In the genomic region with DNA sequence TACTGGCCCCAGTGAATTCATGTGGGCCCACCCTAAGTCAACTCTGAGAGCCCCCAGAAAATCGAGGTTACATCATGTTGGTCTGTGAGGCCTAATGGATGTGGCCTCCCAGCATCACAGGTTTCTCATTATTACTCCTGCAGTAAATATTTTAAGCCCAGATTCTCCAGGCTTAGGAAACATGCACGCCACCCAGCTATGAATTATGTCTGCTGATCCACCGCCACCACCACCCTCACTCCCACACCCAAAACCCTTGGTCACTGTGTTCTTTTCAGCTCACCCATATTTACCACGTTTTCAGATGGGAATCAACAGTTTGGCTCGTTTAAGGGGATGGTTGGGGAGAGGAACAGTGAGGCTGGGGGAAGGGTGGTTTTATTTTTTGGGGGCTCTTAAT, we compare ENCODE assay signal across 8 cellular contexts.
A peak's percentile ranks its signal among the peaks of the same experiment; 100 is the strongest.
DNase-seq lines count a peak whose midpoint lies in the region; ATAC-seq and TF ChIP-seq lines count a peak whose summit lies in the region.

No MANE protein-coding gene starts in this region.

- H3K9me3 ChIP-seq in mammary epithelial cell (replicated peaks; ENCODE audit: insufficient read depth, low read length) (no peaks in the 10 kb centered on the region), endodermal cell (ENCODE audit: control insufficient read depth, low read length) (no peaks in the 10 kb centered on the region)

- H3K9me3 Mint-ChIP-seq in MCF 10A (ENCODE audit: unreplicated experiment), result no peaks in the 10 kb centered on the region
- H3K9me3 Mint-ChIP-seq in endodermal cell, result no peaks in the 10 kb centered on the region

- H2AFZ ChIP-seq in mammary epithelial cell (ENCODE audit: low read depth, low read length), result no peak overlapping the region

- dilution Hi-C loops in mammary epithelial cell (cut with HindIII; ENCODE audit: low sequenced_read_pairs), result no loop called here

- no peak for TF ChIP-seq CTCF in MCF 10A (IDR thresholded peaks at IDR 0.05; ENCODE audit: unreplicated experiment)
- no peak for TF ChIP-seq CTCF in mammary epithelial cell (conservative IDR thresholded peaks at IDR 0.05 in 1 of 2, IDR thresholded peaks at IDR 0.05 in 1 of 2; ENCODE audit: extremely low read depth in 1 of 2, insufficient read depth in 1 of 2, low read depth in 1 of 2, low read length in 2 of 2)
- no peak for TF ChIP-seq CTCF in endodermal cell (conservative IDR thresholded peaks at IDR 0.05)

- no peak overlapping the region for H3K4me3 Mint-ChIP-seq in MCF 10A (ENCODE audit: unreplicated experiment)
- no peak overlapping the region for H3K4me3 Mint-ChIP-seq in endodermal cell

- no peaks in the 10 kb centered on the region for H3K27me3 Mint-ChIP-seq in MCF 10A (ENCODE audit: insufficient read depth, unreplicated experiment)
- H3K27me3 Mint-ChIP-seq in endodermal cell (ENCODE audit: insufficient read depth), result no peaks in the 10 kb centered on the region

- POLR2A ChIA-PET in MCF 10A (lab: Yijun Ruan, JAX), result interaction anchor here (0.6 kb wide), 1 partner anchor 67 kb away, joined by 4 read pairs; no protein-coding TSS in a partner anchor

- peaks cover 11% of the 10 kb centered on the region for H3K4me1 Mint-ChIP-seq in MCF 10A (ENCODE audit: insufficient read depth, unreplicated experiment)
- peaks cover 29% of the 10 kb centered on the region for H3K4me1 Mint-ChIP-seq in endodermal cell

- CTCF ChIA-PET in MCF 10A (lab: Yijun Ruan, JAX) (interaction anchor here (1.4 kb wide), 1 partner anchor 15 kb away, joined by 4 read pairs; no protein-coding TSS in a partner anchor), mammary epithelial cell (lab: Charles Lee; ENCODE audit: low non-redundant PET) (no interaction called here)

- H3K27ac ChIP-seq in mammary epithelial cell (ENCODE audit: insufficient read depth, low read depth, low read length) (no peak overlapping the region), endodermal cell (ENCODE audit: low read depth, low read length) (no peak overlapping the region)

- H3K27me3 ChIP-seq in mammary epithelial cell (ENCODE audit: insufficient read depth, low read length), result no peaks in the 10 kb centered on the region
- no peaks in the 10 kb centered on the region for H3K27me3 ChIP-seq in endodermal cell (ENCODE audit: control insufficient read depth, insufficient read depth, low read length, poor library complexity, severe bottlenecking)

- DNase-seq in MCF 10A (ENCODE audit: unreplicated experiment) (no peak), mammary epithelial cell (no peak), endodermal cell (no peak), NCI-H226 (no peak), midbrain (lab: John Stamatoyannopoulos, UW) (no peak), Kasumi-1 (lab: John Stamatoyannopoulos, UW) (no peak)
- no peak for DNase-seq in activated CD4-positive, CD25-positive, alpha-beta regulatory T cell (lab: John Stamatoyannopoulos, UW)

- intact Hi-C loops in MCF 10A (cut with micrococcal nuclease) (no loop called here), mammary epithelial cell (cut with micrococcal nuclease) (no loop called here)

- no peak overlapping the region for H3K9ac ChIP-seq in mammary epithelial cell (ENCODE audit: insufficient read depth, low read length)
- H3K9ac ChIP-seq in endodermal cell (ENCODE audit: extremely low read depth, low read length, poor library complexity, severe bottlenecking), result no peak overlapping the region

- peaks cover 20% of the 10 kb centered on the region for H3K36me3 Mint-ChIP-seq in MCF 10A (ENCODE audit: insufficient read depth, unreplicated experiment)
- H3K36me3 Mint-ChIP-seq in endodermal cell (ENCODE audit: low read depth), result no peaks in the 10 kb centered on the region

- peaks cover 10% of the 10 kb centered on the region for H3K4me1 ChIP-seq in mammary epithelial cell (ENCODE audit: insufficient read depth, low read length)
- H3K4me1 ChIP-seq in endodermal cell (ENCODE audit: control insufficient read depth, insufficient read depth, low read length), result peaks cover 9% of the 10 kb centered on the region

- BruUV-seq in MCF 10A (replicated peaks; lab: Mats Ljungman, UMichigan) (no TSS peak), mammary epithelial cell (replicated peaks; lab: Mats Ljungman, UMichigan) (no TSS peak)

- WGBS in mammary epithelial cell (ENCODE audit: low coverage, missing lambda C conversion rate), result 96% methylated on average over 5 of the region's 5 CpGs
- 81 to 90% methylated on average over 3 to 5 of the region's 5 CpGs for WGBS in endodermal cell (ENCODE audit: insufficient coverage in 1 of 2, insufficient read length in 1 of 2), 2 experiments

- in situ Hi-C loops in mammary epithelial cell (cut with MboI; ENCODE audit: low sequenced_read_pairs in 2 of 2), result no loop called here

- no peaks in the 10 kb centered on the region for H3K36me3 ChIP-seq in mammary epithelial cell (ENCODE audit: insufficient read depth, low read length)
- H3K36me3 ChIP-seq in endodermal cell (ENCODE audit: control insufficient read depth, insufficient read depth, low read length), result peaks cover 8% of the 10 kb centered on the region

- no peak overlapping the region for H3K4me2 ChIP-seq in mammary epithelial cell (ENCODE audit: insufficient read depth, low read depth, low read length)

- peaks cover 71% of the 10 kb centered on the region for H3K79me2 ChIP-seq in mammary epithelial cell (ENCODE audit: insufficient read depth, low read length)

- ATAC-seq in HG03159 (IDR thresholded peaks at IDR 0.05; ENCODE audit: unreplicated experiment), result peak; percentile 9

- no peaks in the 10 kb centered on the region for H4K20me1 ChIP-seq in mammary epithelial cell (ENCODE audit: insufficient read depth, low read length)

- no peak overlapping the region for H3K4me3 ChIP-seq in mammary epithelial cell (replicated peaks in 1 of 3; ENCODE audit: insufficient read depth in 1 of 3, low read depth in 2 of 3, low read length in 3 of 3)
- H3K4me3 ChIP-seq in endodermal cell (ENCODE audit: low read length), result no peak overlapping the region

- H3K27ac Mint-ChIP-seq in MCF 10A (ENCODE audit: low read depth, unreplicated experiment), result peak overlapping the region; percentile 35
- peak overlapping the region; percentile 76 for H3K27ac Mint-ChIP-seq in endodermal cell
